ENCODE assay signal across 8 cellular contexts in the genomic region with DNA sequence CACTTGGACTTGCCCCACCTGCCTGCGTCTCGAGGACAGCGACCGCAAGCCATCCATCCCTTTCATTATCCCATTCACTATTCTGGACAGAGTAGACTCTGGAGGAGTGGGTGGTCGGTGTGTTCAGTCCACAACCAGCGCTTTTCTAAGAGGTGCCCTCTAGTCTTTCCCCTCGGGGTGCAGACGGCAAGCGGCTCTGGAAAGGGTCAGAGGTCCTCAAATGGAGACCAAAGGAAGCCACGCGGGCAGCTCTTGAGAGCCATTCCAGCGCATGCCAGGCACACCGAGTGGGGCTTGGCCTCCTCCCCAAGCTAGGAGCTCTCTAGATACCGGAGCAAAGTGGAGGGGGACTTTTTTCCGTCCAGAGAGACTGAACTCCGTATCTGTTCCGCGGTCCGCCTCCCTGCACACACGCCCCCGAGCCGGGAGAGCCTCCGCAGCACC. TPM values are rescaled to one million over a fixed set of nuclear protein-coding genes. Genes with fewer than 3 reads are reported as not detected.
DNase-seq lines count a peak whose midpoint lies in the region; ATAC-seq and TF ChIP-seq lines count a peak whose summit lies in the region.

No MANE protein-coding gene starts in this region.

- intact Hi-C loops in CD4-positive, alpha-beta memory T cell (cut with micrococcal nuclease) = no loop called here
- intact Hi-C loops in activated CD4-positive, alpha-beta memory T cell treated with anti-CD3 and anti-CD28 coated beads for 36 hours (cut with micrococcal nuclease) = loop anchor here (5.0 kb wide), 1 partner anchor 151 kb away; no protein-coding TSS in a partner anchor

- peaks cover 0 to 3% of the 10 kb centered on the region in 2 donors for H3K36me3 Mint-ChIP-seq in CD4-positive, alpha-beta memory T cell
- H3K36me3 Mint-ChIP-seq in activated CD4-positive, alpha-beta memory T cell treated with anti-CD3 and anti-CD28 coated beads for 36 hours = no peaks in the 10 kb centered on the region

- CTCF ChIA-PET in CD4-positive, alpha-beta memory T cell (lab: Charles Lee; ENCODE audit: partially characterized antibody) = interaction anchor here (0.6 to 1.1 kb wide), 2 partner anchors 336 to 1579 kb away, joined by 3 read pairs; no protein-coding TSS in a partner anchor
- CTCF ChIA-PET in activated CD4-positive, alpha-beta memory T cell treated with anti-CD3 and anti-CD28 coated beads for 36 hours (lab: Charles Lee) = interaction anchor here (0.8 to 2.4 kb wide), 4 partner anchors 8 to 338 kb away, joined by 3 to 11 read pairs (median 4); no protein-coding TSS in a partner anchor

- ATAC-seq in HG02610 (IDR thresholded peaks at IDR 0.05; ENCODE audit: unreplicated experiment) (peak; percentile 7), omental fat pad (ENCODE audit: low FRiP score) (peak; percentile 41), HG03108 (IDR thresholded peaks at IDR 0.05; ENCODE audit: unreplicated experiment) (no peak)

- peaks cover 8 to 26% (median 18%) of the 10 kb centered on the region in 4 donors for H3K4me1 Mint-ChIP-seq in CD4-positive, alpha-beta memory T cell
- peaks cover 30% of the 10 kb centered on the region for H3K4me1 Mint-ChIP-seq in activated CD4-positive, alpha-beta memory T cell treated with anti-CD3 and anti-CD28 coated beads for 36 hours (ENCODE audit: low read depth)

- H3K27me3 ChIP-seq in CD4-positive, alpha-beta memory T cell (ENCODE audit: insufficient read depth, low read length) = peaks cover 13% of the 10 kb centered on the region

- peaks cover 29 to 41% of the 10 kb centered on the region in 2 donors for H3K27me3 Mint-ChIP-seq in CD4-positive, alpha-beta memory T cell
- H3K27me3 Mint-ChIP-seq in activated CD4-positive, alpha-beta memory T cell treated with anti-CD3 and anti-CD28 coated beads for 36 hours = peaks cover 52% of the 10 kb centered on the region

- H3K4me1 ChIP-seq in CD4-positive, alpha-beta memory T cell (ENCODE audit: insufficient read depth, low read length) = peaks cover 20% of the 10 kb centered on the region

- H3K27ac Mint-ChIP-seq in CD4-positive, alpha-beta memory T cell = peak overlapping the region in 1 of 7 donors; percentile 51
- no peak overlapping the region for H3K27ac Mint-ChIP-seq in activated CD4-positive, alpha-beta memory T cell treated with anti-CD3 and anti-CD28 coated beads for 36 hours

- no peak for TF ChIP-seq CTCF in fibroblast of the aortic adventitia (IDR thresholded peaks at IDR 0.05; ENCODE audit: insufficient read depth, low read length)
- TF ChIP-seq CTCF in omental fat pad (IDR thresholded peaks at IDR 0.05) = no peak

- POLR2A ChIA-PET in CD4-positive, alpha-beta memory T cell (lab: Charles Lee; ENCODE audit: partially characterized antibody) = no interaction called here
- POLR2A ChIA-PET in activated CD4-positive, alpha-beta memory T cell treated with anti-CD3 and anti-CD28 coated beads for 36 hours (lab: Charles Lee) = interaction anchor here (0.8 to 1.1 kb wide), 3 partner anchors 19 to 362 kb away, joined by 3 read pairs; no protein-coding TSS in a partner anchor

- peak overlapping the region; percentile 77 to 95 (median 82) for H3K4me3 Mint-ChIP-seq in CD4-positive, alpha-beta memory T cell
- H3K4me3 Mint-ChIP-seq in activated CD4-positive, alpha-beta memory T cell treated with anti-CD3 and anti-CD28 coated beads for 36 hours = peak overlapping the region; percentile 78

- H3K4me3 ChIP-seq in CD4-positive, alpha-beta memory T cell (ENCODE audit: low read length in 2 of 2) = peak overlapping the region in 1 of 2 donors; percentile 46
- peak overlapping the region; percentile 76 for H3K4me3 ChIP-seq in fibroblast of the aortic adventitia (ENCODE audit: low read depth, low read length)

- H3K9me3 Mint-ChIP-seq in CD4-positive, alpha-beta memory T cell = peaks cover 0 to 3% (median 0%) of the 10 kb centered on the region in 8 donors
- peaks cover 6% of the 10 kb centered on the region for H3K9me3 Mint-ChIP-seq in activated CD4-positive, alpha-beta memory T cell treated with anti-CD3 and anti-CD28 coated beads for 36 hours

- no peaks in the 10 kb centered on the region for H3K9me3 ChIP-seq in CD4-positive, alpha-beta memory T cell (ENCODE audit: control insufficient read depth in 1 of 2, low read length in 2 of 2)

- peak in 3 of 5 donors; percentile 2 to 38 (median 6) for DNase-seq in CD4-positive, alpha-beta memory T cell
- DNase-seq in activated CD4-positive, alpha-beta memory T cell treated with anti-CD3 and anti-CD28 coated beads for 36 hours = no peak
- DNase-seq in fibroblast of the aortic adventitia (ENCODE audit: low read depth) (no peak), omental fat pad (ENCODE audit: low spot score) (no peak), SHP77 treated with DMSO at 0.1 percent for 48 hours (lab: John Stamatoyannopoulos, UW) (no peak), UCSD-AML1 (lab: John Stamatoyannopoulos, UW; ENCODE audit: unreplicated experiment) (no peak)

- no peak overlapping the region for H3K27ac ChIP-seq in CD4-positive, alpha-beta memory T cell (ENCODE audit: low read depth, low read length)

- H3K36me3 ChIP-seq in CD4-positive, alpha-beta memory T cell (ENCODE audit: insufficient read depth, low read length) = no peaks in the 10 kb centered on the region

RNA-seq across cellular contexts. Expression of a gene that starts 0.7 kb away (rescaled TPM):
- total RNA-seq in CD4-positive, alpha-beta memory T cell = 1 to 10 TPM; 1.4 to 1.7 TPM
- polyA plus RNA-seq in CD4-positive, alpha-beta memory T cell = under 1 TPM; 0.46 to 0.47 TPM
- 1 to 10 TPM; 4.7 TPM for total RNA-seq in activated CD4-positive, alpha-beta memory T cell treated with anti-CD3 and anti-CD28 coated beads for 36 hours
- total RNA-seq in fibroblast of the aortic adventitia (ENCODE audit: low replicate concordance) (43.3 and 59.9 TPM in 2 replicates), omental fat pad (10 to 100 TPM; 14.8 to 58.3 (median 30.7) TPM)

Comparison
In these comparisons a context has a peak if more than half of its experiments do, and no peak if none do; other contexts are left out.
1. DNase-seq: peak in CD4-positive, alpha-beta memory T cell (3 of 5); none in activated CD4-positive, alpha-beta memory T cell treated with anti-CD3 and anti-CD28 coated beads for 36 hours (single experiment), fibroblast of the aortic adventitia (single experiment), omental fat pad (single experiment), SHP77 treated with DMSO at 0.1 percent for 48 hours (single experiment) and UCSD-AML1 (single experiment).